In the genomic region with DNA sequence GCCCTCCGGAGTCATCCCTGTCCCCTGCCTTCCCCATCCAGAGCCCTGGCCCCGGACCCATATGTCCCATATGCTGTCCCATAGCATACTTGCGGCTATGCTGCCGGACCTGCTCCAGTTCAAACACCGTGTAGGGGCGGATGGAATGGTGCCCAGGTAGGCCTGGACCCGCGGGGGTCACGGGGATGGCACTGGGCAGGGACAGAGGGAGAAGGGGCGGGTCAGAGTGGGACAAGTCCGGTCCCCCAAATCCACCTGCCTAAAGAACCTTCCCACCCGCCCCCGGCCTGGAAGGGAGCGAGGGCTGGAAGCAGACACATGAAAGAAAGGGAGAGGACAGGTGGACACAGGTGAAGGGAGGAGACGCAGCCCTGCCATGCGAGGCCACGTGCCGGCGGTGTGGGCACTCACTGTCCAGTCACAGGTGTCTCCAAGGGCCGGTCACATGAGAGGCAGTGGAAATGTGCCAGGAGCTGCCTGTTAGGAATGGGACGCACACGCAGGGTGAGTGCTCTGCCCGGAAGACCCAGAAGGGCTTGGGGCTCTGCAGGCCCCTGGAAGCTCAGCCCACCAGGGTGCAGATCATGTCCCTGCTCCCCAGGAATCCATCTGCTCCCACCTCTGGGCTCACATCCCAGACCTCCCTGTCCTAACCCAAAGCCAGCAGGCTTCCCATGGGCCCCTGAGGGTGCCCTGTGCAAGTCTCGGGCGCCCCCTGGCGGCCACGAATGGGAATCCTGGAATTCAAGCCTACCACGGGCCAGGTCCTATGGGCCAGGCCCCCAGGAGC, we compare ENCODE assay signal across 8 cellular contexts. TPM values are rescaled to one million over a fixed set of nuclear protein-coding genes. Genes with fewer than 3 reads are reported as not detected.
DNase-seq lines count a peak whose midpoint lies in the region; ATAC-seq and TF ChIP-seq lines count a peak whose summit lies in the region.

No MANE protein-coding gene starts in this region.

- H3K4me1 Mint-ChIP-seq in HFFc6 (ENCODE audit: low read depth) = peaks cover 20% of the 10 kb centered on the region
- no peaks in the 10 kb centered on the region for H3K4me1 Mint-ChIP-seq in WTC11

- H3K4me3 Mint-ChIP-seq in HFFc6 = no peak overlapping the region
- no peak overlapping the region for H3K4me3 Mint-ChIP-seq in WTC11

- CTCF ChIA-PET in WTC11 (lab: Charles Lee) = interaction anchor here (0.5 to 4.9 kb wide), 109 partner anchors 10 to 434 kb away, joined by 3 to 120 read pairs (median 5); a partner anchor contains a TSS

- no peak overlapping the region for H3K27ac Mint-ChIP-seq in HFFc6
- H3K27ac Mint-ChIP-seq in WTC11 = no peak overlapping the region

- no peaks in the 10 kb centered on the region; the same call in 1 of the 2 replicates for H3K27me3 Mint-ChIP-seq in HFFc6 (ENCODE audit: insufficient read depth)
- no peaks in the 10 kb centered on the region for H3K27me3 Mint-ChIP-seq in WTC11 (ENCODE audit: low read depth)

- in situ Hi-C loops in T47D (cut with HindIII; ENCODE audit: low pct_unique_long_range_greater_than_20kb, low sequenced_read_pairs) = no loop called here

- H3K9me3 Mint-ChIP-seq in HFFc6 (no peaks in the 10 kb centered on the region), WTC11 (no peaks in the 10 kb centered on the region)

- POLR2A ChIA-PET in WTC11 (lab: Charles Lee) = interaction anchor here (1.0 to 1.3 kb wide), 3 partner anchors 12 to 136 kb away, joined by 3 read pairs; no protein-coding TSS in a partner anchor

- TF ChIP-seq CTCF in HFFc6 (IDR thresholded peaks at IDR 0.05) (peak; percentile 100), WTC11 (IDR thresholded peaks at IDR 0.05) (peak; percentile 96)

- peak; percentile 93 for ATAC-seq in WTC11
- no peak for ATAC-seq in GM18502 (IDR thresholded peaks at IDR 0.05; ENCODE audit: poor library complexity, unreplicated experiment)

- DNase-seq in COR-L47 (lab: John Stamatoyannopoulos, UW) (peak; percentile 64), HFFc6 (peak; percentile 59), NCI-H345 treated with DMSO at 0.1 percent for 48 hours (lab: John Stamatoyannopoulos, UW; ENCODE audit: unreplicated experiment) (peak; percentile 59), WTC11 (ENCODE audit: low spot score) (peak; percentile 94), T47D (ENCODE audit: low read depth in 1 of 2, low spot score in 1 of 2) (peak; percentile 88 to 97), islet precursor cell (peak; percentile 96)
- peak; percentile 72 to 85 for DNase-seq in stimulated activated CD4-positive, alpha-beta T cell treated with anti-CD3 and anti-CD28 coated beads, Interleukin-1b, Interleukin-23, amount 100 ng/mL, for 1 hour (ENCODE audit: low read depth in 2 of 2)

- H3K36me3 Mint-ChIP-seq in HFFc6 (ENCODE audit: low read depth) = no peaks in the 10 kb centered on the region
- H3K36me3 Mint-ChIP-seq in WTC11 = no peaks in the 10 kb centered on the region

TF ChIP-seq in WTC11, 78 proteins besides CTCF, POLR2A, EP300 and RAD21:
- TF ChIP-seq, protein P1, sequence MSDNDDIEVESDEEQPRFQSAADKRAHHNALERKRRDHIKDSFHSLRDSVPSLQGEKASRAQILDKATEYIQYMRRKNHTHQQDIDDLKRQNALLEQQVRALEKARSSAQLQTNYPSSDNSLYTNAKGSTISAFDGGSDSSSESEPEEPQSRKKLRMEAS (CRISPR knock-in tag; IDR thresholded peaks at IDR 0.05) = 0 out of 2 replicates have a peak, but pooled peaks have one; percentile 27
- TF ChIP-seq ZNF121 (CRISPR knock-in tag; IDR thresholded peaks at IDR 0.05) (peak; percentile 92), TEAD4 (CRISPR knock-in tag; IDR thresholded peaks at IDR 0.05) (peak; percentile 51; the same call in 1 of the 2 replicates), NR3C1 (CRISPR knock-in tag; conservative IDR thresholded peaks at IDR 0.05; ENCODE audit: low read depth) (no peak), TEAD1 (CRISPR knock-in tag; IDR thresholded peaks at IDR 0.05) (peak; percentile 77; the same call in 1 of the 2 replicates), ZNF423 (CRISPR knock-in tag; IDR thresholded peaks at IDR 0.05) (peak; percentile 74), PRRX2 (CRISPR knock-in tag; IDR thresholded peaks at IDR 0.05) (no peak)
- TF ChIP-seq, protein P2, sequence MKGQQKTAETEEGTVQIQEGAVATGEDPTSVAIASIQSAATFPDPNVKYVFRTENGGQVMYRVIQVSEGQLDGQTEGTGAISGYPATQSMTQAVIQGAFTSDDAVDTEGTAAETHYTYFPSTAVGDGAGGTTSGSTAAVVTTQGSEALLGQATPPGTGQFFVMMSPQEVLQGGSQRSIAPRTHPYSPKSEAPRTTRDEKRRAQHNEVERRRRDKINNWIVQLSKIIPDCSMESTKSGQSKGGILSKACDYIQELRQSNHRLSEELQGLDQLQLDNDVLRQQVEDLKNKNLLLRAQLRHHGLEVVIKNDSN (CRISPR knock-in tag; IDR thresholded peaks at IDR 0.05) = 0 out of 2 replicates have a peak, but pooled peaks have one; percentile 32

RNA-seq across cellular contexts. Expression of a gene that starts 14.0 kb away (rescaled TPM):
- 10 to 100 TPM; 24.5 to 35.7 (median 30.5) TPM for total RNA-seq in HFFc6 (2021; fragmentation: NEBNext Ultra II Directional; extraction: Animal tissue kit (Norgen Biotek cat#: 25700))
- total RNA-seq in WTC11 (2021) = 24.4 to 30.3 TPM (median 28.2 TPM) in 3 replicates

RNA-seq across cellular contexts. Expression of a gene that starts 28.9 kb away (rescaled TPM):
- 1 to 10 TPM; 1.2 to 2.3 (median 1.4) TPM for total RNA-seq in HFFc6 (2021; fragmentation: NEBNext Ultra II Directional; extraction: Animal tissue kit (Norgen Biotek cat#: 25700))
- 1.5 to 3.2 TPM (median 2.7 TPM) in 3 replicates for total RNA-seq in WTC11 (2021)

RNA-seq across cellular contexts. Expression of a gene that starts 38.9 kb away (rescaled TPM):
- total RNA-seq in HFFc6 (2021; fragmentation: NEBNext Ultra II Directional; extraction: Animal tissue kit (Norgen Biotek cat#: 25700)) = under 1 TPM in 3 of 6 experiments, not detected in 3; 0.11 to 0.19 (median 0.18) TPM
- total RNA-seq in WTC11 (2021) = 11.2 to 15.1 TPM (median 13.7 TPM) in 3 replicates

Comparison
In these comparisons a context has a peak if more than half of its experiments do, and no peak if none do; other contexts are left out.
1. RNA of a gene that starts 38.9 kb away (total RNA-seq): 11.2 to 15.1 TPM in WTC11; 0.11 to 0.19 TPM in HFFc6; every median in the first group is over 10 times any median in the second.
2. Peak in every context shown above with its lines, with median percentiles within 50 percentile points of each other: DNase-seq.